ENCODE assay signal across 8 cellular contexts in genomic region chr6:170087946-170088348, GRCh38.
A peak's percentile ranks its signal among the peaks of the same experiment; 100 is the strongest.
DNase-seq lines count a peak whose midpoint lies in the region; ATAC-seq and TF ChIP-seq lines count a peak whose summit lies in the region.

No MANE protein-coding gene starts in this region.

- H3K27ac ChIP-seq in right cardiac atrium (ENCODE audit: low read length) = no peak overlapping the region

- DNase-seq in GM19240 (ENCODE audit: insufficient read length, low spot score) = peak; percentile 49
- DNase-seq in activated CD4-positive, alpha-beta T cell treated with anti-CD3 and anti-CD28 coated beads, Interleukin-2, amount 50 U/mL, for 1 hour = peak; percentile 19
- DNase-seq in right cardiac atrium = peak in 1 of 3 donors; percentile 65
- peak; percentile 37 to 48 for DNase-seq in stimulated activated CD8-positive, alpha-beta memory T cell treated with anti-CD3 and anti-CD28 coated beads, Interleukin-7, amount 100 ng/mL, for 48 hours (ENCODE audit: extremely low read depth in 1 of 2, low read depth in 1 of 2)
- DNase-seq in foreskin fibroblast = no peak
- no peak for DNase-seq in NCI-H1694 (lab: John Stamatoyannopoulos, UW)

- H3K9me3 ChIP-seq in right cardiac atrium (ENCODE audit: control insufficient read depth, low read length) = no peaks in the 10 kb centered on the region

- no peak for TF ChIP-seq CTCF in foreskin fibroblast (IDR thresholded peaks at IDR 0.05; ENCODE audit: low read depth, low read length)

- H3K4me3 ChIP-seq in right cardiac atrium (ENCODE audit: low read length) = no peak overlapping the region
- no peak overlapping the region for H3K4me3 ChIP-seq in foreskin fibroblast (ENCODE audit: low read depth in 1 of 2, low read length in 2 of 2)

- no peaks in the 10 kb centered on the region for H3K4me1 ChIP-seq in right cardiac atrium (ENCODE audit: control insufficient read depth, insufficient read depth, low read length)

- peak; percentile 61 for ATAC-seq in HG03342 (IDR thresholded peaks at IDR 0.05; ENCODE audit: unreplicated experiment)
- ATAC-seq in right cardiac atrium = peak; percentile 7 to 28
- ATAC-seq in HG03025 (IDR thresholded peaks at IDR 0.05; ENCODE audit: low FRiP score, unreplicated experiment) = no peak

- no peaks in the 10 kb centered on the region for H3K27me3 ChIP-seq in right cardiac atrium (ENCODE audit: control insufficient read depth, insufficient read depth)

- WGBS in right cardiac atrium = 76% methylated on average over 28 of the region's 28 CpGs

- intact Hi-C loops in right cardiac atrium (cut with DNase I) = no loop called here

Comparison
In these comparisons a context has a peak if more than half of its experiments do, and no peak if none do; other contexts are left out.
1. DNase-seq: peak in GM19240 (single experiment), activated CD4-positive, alpha-beta T cell treated with anti-CD3 and anti-CD28 coated beads, Interleukin-2, amount 50 U/mL, for 1 hour (single experiment) and stimulated activated CD8-positive, alpha-beta memory T cell treated with anti-CD3 and anti-CD28 coated beads, Interleukin-7, amount 100 ng/mL, for 48 hours (2 of 2); none in foreskin fibroblast (0 of 2) and NCI-H1694 (single experiment).